ENCODE assay signal across 17 cellular contexts in genomic region chr5:38118080-38118479, GRCh38.
DNase-seq lines count a peak whose midpoint lies in the region; ATAC-seq and TF ChIP-seq lines count a peak whose summit lies in the region.
"Had no signal": no experiment of that assay in that cellular context is flagged by ENCODE, and none has a peak within 500 bp of the region (broad histone marks: within the 10 kb centered on the region; RNA-seq: fewer than 3 reads in every experiment).

No MANE protein-coding gene starts in this region.

- no peak overlapping the region for H3K4me3 Mint-ChIP-seq in neural progenitor cell
- H3K4me3 Mint-ChIP-seq: CD4-positive, alpha-beta memory T cell; GM23338; H9 had no signal

- H2AFZ ChIP-seq in GM23248 (no peak overlapping the region), neural progenitor cell (replicated peaks) (no peak overlapping the region)
- H2AFZ ChIP-seq: GM23338 had no signal

- no peak overlapping the region for H3K27ac ChIP-seq in GM23248
- no peak overlapping the region for H3K27ac ChIP-seq in neural progenitor cell

- no peaks in the 10 kb centered on the region for H3K9me3 Mint-ChIP-seq in neural progenitor cell
- H3K9me3 Mint-ChIP-seq: GM23338 had no signal

- H3K4me1 Mint-ChIP-seq in neural progenitor cell, result no peaks in the 10 kb centered on the region
- H3K4me1 Mint-ChIP-seq: CD4-positive, alpha-beta memory T cell had no signal

- H3K4me3 ChIP-seq in GM23248, result no peak overlapping the region
- no peak overlapping the region for H3K4me3 ChIP-seq in adipocyte (ENCODE audit: low read length)
- no peak overlapping the region for H3K4me3 ChIP-seq in fibroblast of mammary gland (ENCODE audit: control insufficient read depth, low read depth, low read length)
- H3K4me3 ChIP-seq in neural progenitor cell, result no peak overlapping the region
- H3K4me3 ChIP-seq: GM23338 had no signal

- H3K9me3 ChIP-seq in GM23248 (ENCODE audit: low read depth), result no peaks in the 10 kb centered on the region
- H3K9me3 ChIP-seq in adipocyte (ENCODE audit: control insufficient read depth, low read length), result no peaks in the 10 kb centered on the region
- H3K9me3 ChIP-seq in neural progenitor cell (ENCODE audit: low read depth), result no peaks in the 10 kb centered on the region

- peaks cover 4% of the 10 kb centered on the region; the same call in 1 of the 2 replicates for H3K9me2 ChIP-seq in GM23248 (ENCODE audit: insufficient read depth)

- H3K27ac Mint-ChIP-seq in neural progenitor cell, result no peak overlapping the region
- H3K27ac Mint-ChIP-seq: CD4-positive, alpha-beta memory T cell; GM23338; H9 had no signal

- WGBS in GM23248 (ENCODE audit: low coverage in 1 of 2, low lambda C conversion rate in 2 of 2, missing lambda C conversion rate in 2 of 2), 2 experiments, result 38 to 43% methylated on average over 3 of the region's 3 CpGs

- ATAC-seq in HG03565 (IDR thresholded peaks at IDR 0.05; ENCODE audit: unreplicated experiment), result no peak
- ATAC-seq: GM23338, HCT116 had no signal

- H3K36me3 Mint-ChIP-seq in neural progenitor cell, result no peaks in the 10 kb centered on the region
- H3K36me3 Mint-ChIP-seq: CD4-positive, alpha-beta memory T cell had no signal

- peak; percentile 13 for DNase-seq in GM23248
- DNase-seq in adipocyte (ENCODE audit: low read depth), result peak; percentile 1
- DNase-seq in fibroblast of mammary gland (ENCODE audit: low read depth), result peak; percentile 3
- DNase-seq in left kidney (ENCODE audit: low read depth, low spot score), result peak; percentile 48
- no peak for DNase-seq in GDM1 (lab: John Stamatoyannopoulos, UW)
- no peak for DNase-seq in NCI-H2196 treated with DMSO at 0.1 percent for 48 hours (lab: John Stamatoyannopoulos, UW; ENCODE audit: unreplicated experiment)
- DNase-seq in neural progenitor cell (ENCODE audit: low spot score), result no peak
- DNase-seq: C1 segment of cervical spinal cord; Calu3; CD4-positive, alpha-beta memory T cell; COR-L47; DMS53; DMS79 treated with DMSO at 0.1 percent for 48 hours; H9 had no signal

- H3K9ac ChIP-seq in GM23248 (no peak overlapping the region), adipocyte (ENCODE audit: low read length) (no peak overlapping the region), neural progenitor cell (no peak overlapping the region)

- no peaks in the 10 kb centered on the region for H4K20me1 ChIP-seq in GM23248 (ENCODE audit: insufficient read depth)
- no peaks in the 10 kb centered on the region for H4K20me1 ChIP-seq in neural progenitor cell (ENCODE audit: low read depth)

- no peaks in the 10 kb centered on the region for H3K27me3 Mint-ChIP-seq in neural progenitor cell (ENCODE audit: insufficient read depth, low read depth)

- in situ Hi-C loops in GM23248 (cut with MboI), result no loop called here

- TF ChIP-seq CTCF in fibroblast of mammary gland (conservative IDR thresholded peaks at IDR 0.05; ENCODE audit: control insufficient read depth, insufficient read depth, low read depth, low read length) (no peak), neural progenitor cell (IDR thresholded peaks at IDR 0.05) (no peak)

- H3K4me1 ChIP-seq in GM23248 (ENCODE audit: insufficient read depth), result no peaks in the 10 kb centered on the region
- no peaks in the 10 kb centered on the region for H3K4me1 ChIP-seq in adipocyte (ENCODE audit: control insufficient read depth, insufficient read depth, low read length)
- no peaks in the 10 kb centered on the region for H3K4me1 ChIP-seq in neural progenitor cell

- H3F3A ChIP-seq in GM23248 (ENCODE audit: insufficient read depth) (no peaks in the 10 kb centered on the region), neural progenitor cell (ENCODE audit: low read depth) (no peaks in the 10 kb centered on the region)

- no peak overlapping the region for H3K4me2 ChIP-seq in GM23248 (ENCODE audit: unreplicated experiment)
- no peak overlapping the region for H3K4me2 ChIP-seq in neural progenitor cell
- H3K4me2 ChIP-seq: GM23338 had no signal

- H3K36me3 ChIP-seq in GM23248 (ENCODE audit: low read depth), result no peaks in the 10 kb centered on the region
- no peaks in the 10 kb centered on the region for H3K36me3 ChIP-seq in adipocyte (ENCODE audit: control insufficient read depth, insufficient read depth, low read length, severe bottlenecking)
- H3K36me3 ChIP-seq in neural progenitor cell, result no peaks in the 10 kb centered on the region

- H3K79me2 ChIP-seq in GM23248 (ENCODE audit: insufficient read depth) (no peaks in the 10 kb centered on the region), neural progenitor cell (ENCODE audit: low read depth) (no peaks in the 10 kb centered on the region)

- no peaks in the 10 kb centered on the region; the same call in 1 of the 2 replicates for H3K27me3 ChIP-seq in GM23248 (replicated peaks; ENCODE audit: insufficient read depth)
- peaks cover 22% of the 10 kb centered on the region for H3K27me3 ChIP-seq in adipocyte (replicated peaks; ENCODE audit: control insufficient read depth, insufficient read depth, low read length)
- H3K27me3 ChIP-seq in neural progenitor cell, result no peaks in the 10 kb centered on the region

Comparison
In these comparisons a context has a peak if more than half of its experiments do, and no peak if none do; other contexts are left out.
1. DNase-seq: peak in GM23248 (single experiment), adipocyte (single experiment), fibroblast of mammary gland (single experiment) and left kidney (single experiment); none in GDM1 (single experiment), NCI-H2196 treated with DMSO at 0.1 percent for 48 hours (single experiment) and neural progenitor cell (single experiment).